13 cellular contexts compared by ENCODE assay signal in the genomic region with DNA sequence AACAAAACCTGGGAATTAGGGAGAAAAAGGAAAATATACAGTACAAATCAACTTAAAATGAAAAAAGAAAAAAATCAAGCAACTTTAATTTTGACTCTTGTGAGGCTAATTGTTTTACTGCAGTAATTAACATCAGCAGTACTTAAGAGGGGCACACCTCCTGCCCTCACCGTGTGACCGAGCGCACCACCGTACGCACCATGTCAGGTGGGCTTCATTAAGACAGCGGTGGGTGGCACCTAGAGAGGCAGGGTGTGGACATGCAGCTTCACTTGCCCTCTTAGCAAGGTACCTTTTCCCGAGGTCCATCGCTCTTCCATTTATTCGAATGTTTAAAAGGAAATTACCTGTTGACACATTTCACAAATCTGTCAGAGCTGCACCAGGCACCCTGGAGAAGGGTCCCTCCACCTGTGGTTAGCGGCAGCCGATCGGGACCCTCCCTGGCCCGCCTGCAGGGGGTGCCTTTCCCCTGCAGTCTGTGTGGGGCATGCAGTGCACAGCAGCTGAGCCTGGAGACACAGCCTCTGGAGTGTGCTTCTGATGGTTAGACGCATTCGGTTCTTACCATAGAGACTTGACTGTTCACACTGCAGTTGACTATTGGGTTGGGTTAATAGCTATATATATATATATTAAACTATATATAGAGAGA.
DNase-seq lines count a peak whose midpoint lies in the region; ATAC-seq and TF ChIP-seq lines count a peak whose summit lies in the region.
"Had no signal": no experiment of that assay in that cellular context is flagged by ENCODE, and none has a peak within 500 bp of the region (broad histone marks: within the 10 kb centered on the region; RNA-seq: fewer than 3 reads in every experiment).

No MANE protein-coding gene starts in this region.

- no peak overlapping the region for H3K4me3 Mint-ChIP-seq in stimulated activated memory B cell treated with anti-CD40 and anti-IgM and Interleukin-4, amounts not matched to agents 10 μg/mL and 1 μg/mL and 100 μg/mL, for 72 hours

- no peak overlapping the region for H3K23ac ChIP-seq in neuronal stem cell (ENCODE audit: low read depth, low read length, poor library complexity)

- H3K36me3 ChIP-seq in neuronal stem cell (replicated peaks in 1 of 2; ENCODE audit: control insufficient read depth in 2 of 2, insufficient read depth in 2 of 2, low read length in 2 of 2): peaks cover 8 to 67% of the 10 kb centered on the region in 2 donors

- H4K8ac ChIP-seq in neuronal stem cell (ENCODE audit: low read depth, low read length): no peak overlapping the region

- H3K14ac ChIP-seq in neuronal stem cell (ENCODE audit: low read length): no peak overlapping the region

- H3K4ac ChIP-seq in neuronal stem cell (ENCODE audit: low read length): no peak overlapping the region

- peak; percentile 42 for TF ChIP-seq CTCF in choroid plexus epithelial cell (conservative IDR thresholded peaks at IDR 0.05; ENCODE audit: low read depth, low read length)

- H3K9me3 ChIP-seq in neuronal stem cell (replicated peaks in 1 of 2; ENCODE audit: control insufficient read depth in 2 of 2, insufficient read depth in 1 of 2, low read depth in 1 of 2, low read length in 2 of 2): no peaks in the 10 kb centered on the region
- H3K9me3 ChIP-seq: Peyer's patch, tibial artery had no signal

- H2BK15ac ChIP-seq in neuronal stem cell (ENCODE audit: low read length): no peak overlapping the region

- no peak overlapping the region for H3K9ac ChIP-seq in neuronal stem cell (ENCODE audit: low read depth, low read length, poor library complexity)

- no peaks in the 10 kb centered on the region for H3K79me1 ChIP-seq in neuronal stem cell (ENCODE audit: low read depth, low read length)

- DNase-seq in NCI-H146 (lab: John Stamatoyannopoulos, UW) (peak; percentile 22), NCI-H146 treated with DMSO at 0.1 percent for 48 hours (lab: John Stamatoyannopoulos, UW; ENCODE audit: unreplicated experiment) (no peak), HuH-7.5 (ENCODE audit: low spot score) (peak; percentile 39), choroid plexus epithelial cell (ENCODE audit: low read depth) (no peak), neuronal stem cell (ENCODE audit: low spot score) (no peak), SIG-M5 treated with dmso at 0.1 percent for 504 hours (lab: John Stamatoyannopoulos, UW; ENCODE audit: unreplicated experiment) (no peak)
- DNase-seq: aorta, erythroblast, NCI-H187, Peyer's patch, tibial artery had no signal

- H2BK5ac ChIP-seq in neuronal stem cell (ENCODE audit: low read length): no peak overlapping the region

- no peak overlapping the region for H2AK5ac ChIP-seq in neuronal stem cell (ENCODE audit: low read depth, low read length)

- no peaks in the 10 kb centered on the region for H3K27me3 ChIP-seq in neuronal stem cell (ENCODE audit: control insufficient read depth in 3 of 3, insufficient read depth in 3 of 3, low read depth in 1 of 3, low read length in 3 of 3)
- H3K27me3 ChIP-seq: Peyer's patch, tibial artery had no signal

- H3K4me2 ChIP-seq in neuronal stem cell (ENCODE audit: insufficient read depth, low read length, poor library complexity, severe bottlenecking): no peak overlapping the region

- peaks cover 0 to 10% of the 10 kb centered on the region in 2 donors for H3K4me1 ChIP-seq in neuronal stem cell (ENCODE audit: control insufficient read depth in 2 of 2, insufficient read depth in 1 of 2, low read depth in 1 of 2, low read length in 2 of 2)

- peak overlapping the region; percentile 11 for H3K18ac ChIP-seq in neuronal stem cell (ENCODE audit: low read length)

- H2BK12ac ChIP-seq in neuronal stem cell (ENCODE audit: low read length): no peak overlapping the region

- H3K27me3 Mint-ChIP-seq in stimulated activated memory B cell treated with anti-CD40 and anti-IgM and Interleukin-4, amounts not matched to agents 10 μg/mL and 1 μg/mL and 100 μg/mL, for 72 hours: no peaks in the 10 kb centered on the region

- ATAC-seq in HG03280 (IDR thresholded peaks at IDR 0.05; ENCODE audit: unreplicated experiment): no peak
- no peak for ATAC-seq in stimulated activated memory B cell treated with anti-CD40 and anti-IgM and Interleukin-4, amounts not matched to agents 10 μg/mL and 1 μg/mL and 100 μg/mL, for 72 hours

- H3K4me1 Mint-ChIP-seq in stimulated activated memory B cell treated with anti-CD40 and anti-IgM and Interleukin-4, amounts not matched to agents 10 μg/mL and 1 μg/mL and 100 μg/mL, for 72 hours: no peaks in the 10 kb centered on the region

- no peak overlapping the region for H3K27ac ChIP-seq in neuronal stem cell (replicated peaks; ENCODE audit: low read length)
- H3K27ac ChIP-seq: Peyer's patch, tibial artery had no signal

- H4K91ac ChIP-seq in neuronal stem cell (ENCODE audit: low read depth, low read length, poor library complexity): no peak overlapping the region

- no peaks in the 10 kb centered on the region for H3K9me3 Mint-ChIP-seq in stimulated activated memory B cell treated with anti-CD40 and anti-IgM and Interleukin-4, amounts not matched to agents 10 μg/mL and 1 μg/mL and 100 μg/mL, for 72 hours

- H3K36me3 Mint-ChIP-seq in stimulated activated memory B cell treated with anti-CD40 and anti-IgM and Interleukin-4, amounts not matched to agents 10 μg/mL and 1 μg/mL and 100 μg/mL, for 72 hours: peaks cover 42% of the 10 kb centered on the region

- H3K27ac Mint-ChIP-seq in stimulated activated memory B cell treated with anti-CD40 and anti-IgM and Interleukin-4, amounts not matched to agents 10 μg/mL and 1 μg/mL and 100 μg/mL, for 72 hours: no peak overlapping the region

- no CpG with 5 or more reads among the region's 15 CpGs for WGBS in neuronal stem cell (ENCODE audit: extremely low coverage in 2 of 2, insufficient read length in 2 of 2, insufficient replicate concordance in 1 of 2), 2 donors

- H2BK120ac ChIP-seq in neuronal stem cell (ENCODE audit: low read depth, low read length): no peak overlapping the region

- H3K4me3 ChIP-seq in choroid plexus epithelial cell (ENCODE audit: low read depth, low read length) (no peak overlapping the region), neuronal stem cell (ENCODE audit: low read length in 2 of 2) (no peak overlapping the region)
- H3K4me3 ChIP-seq: Peyer's patch, tibial artery had no signal

- no peak overlapping the region for H2AFZ ChIP-seq in neuronal stem cell (ENCODE audit: low read length)

Comparison
In these comparisons a context has a peak if more than half of its experiments do, and no peak if none do; other contexts are left out.
1. DNase-seq: peak in NCI-H146 (single experiment) and HuH-7.5 (single experiment); none in NCI-H146 treated with DMSO at 0.1 percent for 48 hours (single experiment), choroid plexus epithelial cell (single experiment), neuronal stem cell (single experiment) and SIG-M5 treated with dmso at 0.1 percent for 504 hours (single experiment).